ENCODE assay signal across 1 cellular context in genomic region chr1:23776198-23776597, GRCh38.
TF ChIP-seq lines count a peak whose summit lies in the region.

No MANE protein-coding gene starts in this region.

TF ChIP-seq in WTC11, 78 proteins besides CTCF, POLR2A, EP300 and RAD21 (continued from another document):
- no peak for TF ChIP-seq HMGXB4 (CRISPR knock-in tag; IDR thresholded peaks at IDR 0.05)
- TF ChIP-seq MAX (CRISPR knock-in tag; IDR thresholded peaks at IDR 0.05), result no peak
- TF ChIP-seq TP53 (CRISPR knock-in tag; IDR thresholded peaks at IDR 0.05), result no peak
- TF ChIP-seq ZNF396 (CRISPR knock-in tag; IDR thresholded peaks at IDR 0.05; ENCODE audit: borderline replicate concordance), result no peak
- no peak for TF ChIP-seq E2F5 (CRISPR knock-in tag; IDR thresholded peaks at IDR 0.05)
